21 cellular contexts compared by ENCODE assay signal in the genomic region with DNA sequence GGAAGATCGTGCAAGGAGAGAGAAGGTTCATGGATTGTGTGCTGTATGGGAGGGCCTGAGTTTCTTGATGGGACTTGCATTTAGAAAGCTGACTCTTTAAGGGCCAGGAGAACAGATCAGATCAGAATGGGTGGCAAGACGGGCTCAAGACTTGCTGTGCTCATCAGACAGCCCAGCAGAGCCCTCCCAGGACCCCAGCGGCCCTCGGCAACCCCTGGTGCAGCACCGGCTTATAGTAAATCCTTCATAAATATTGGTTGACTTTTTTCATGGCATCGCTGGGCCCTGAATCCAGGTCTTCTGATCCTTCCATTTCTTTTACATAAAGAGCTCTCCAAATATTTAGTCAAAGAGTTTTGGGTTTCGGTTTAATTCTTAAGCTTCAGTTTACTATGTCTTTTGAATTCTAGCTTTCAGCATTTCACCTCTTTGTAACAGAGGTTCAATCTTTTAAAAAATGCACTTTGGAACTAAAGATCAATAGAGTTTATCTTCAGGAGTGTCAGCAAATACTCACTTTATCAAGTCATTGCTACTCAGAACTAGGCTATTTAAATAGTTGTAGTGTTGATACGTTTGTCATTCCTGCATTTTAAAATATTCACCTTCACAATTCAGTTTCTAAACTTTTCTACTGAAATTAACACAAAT.
"Had no signal": no experiment of that assay in that cellular context is flagged by ENCODE, and none has a peak within 500 bp of the region (broad histone marks: within the 10 kb centered on the region; RNA-seq: fewer than 3 reads in every experiment).

No MANE protein-coding gene starts in this region.

- H3K27ac Mint-ChIP-seq: activated CD8-positive, alpha-beta T cell treated with anti-CD3 and anti-CD28 coated beads, Interleukin-2, amount 10 ng/mL, durations not matched to agents 7 days and 5 days; activated naive CD8-positive, alpha-beta T cell; activated T-cell treated with anti-CD3 and anti-CD28 coated beads, Interleukin-2, amount 50 U/mL, for 24 hours; activated T-helper 2 cell treated with anti-CD3 and anti-CD28 coated beads, Interferon-gamma antibody, Interleukin-2, Interleukin-4, amounts not matched to agents 10 μg/mL and 5 μg/mL and 100 μg/mL, durations not matched to agents 14 hours and 24 hours and 36 hours had no signal

- H3K9me3 ChIP-seq: adrenal gland, ascending aorta, ovary, vagina had no signal

- DNase-seq: activated CD4-positive, alpha-beta T cell treated with anti-CD3 and anti-CD28 coated beads, Interleukin-2, amount 50 U/mL, for 1 hour; activated CD8-positive, alpha-beta T cell treated with anti-CD3 and anti-CD28 coated beads, Interleukin-2, amount 10 ng/mL, durations not matched to agents 7 days and 5 days; activated naive CD4-positive, alpha-beta T cell; activated T-cell treated with anti-CD3 and anti-CD28 coated beads, Interleukin-2, amount 50 U/mL, for 24 hours; brain microvascular endothelial cell; dermis blood vessel endothelial cell; effector CD8-positive, alpha-beta T cell; foreskin melanocyte; hippocampal formation; naive thymus-derived CD4-positive, alpha-beta T cell; ovary; right cardiac atrium; stimulated activated naive B cell treated with anti-CD40 and anti-IgM and Interleukin-4, amounts not matched to agents 10 μg/mL and 1 μg/mL and 100 μg/mL, for 72 hours; trophoblast cell had no signal

- H3K36me3 ChIP-seq: adrenal gland, ascending aorta, brain microvascular endothelial cell, ovary, vagina had no signal

- H3K4me1 Mint-ChIP-seq: neural crest cell had no signal

- H3K27ac ChIP-seq: adrenal gland, ascending aorta, brain microvascular endothelial cell, ovary, vagina had no signal

- H3K27me3 Mint-ChIP-seq: activated naive CD8-positive, alpha-beta T cell; activated T-cell treated with anti-CD3 and anti-CD28 coated beads, Interleukin-2, amount 50 U/mL, for 24 hours; stimulated activated naive B cell treated with anti-CD40 and anti-IgM and Interleukin-4, amounts not matched to agents 10 μg/mL and 1 μg/mL and 100 μg/mL, for 72 hours had no signal

- H3K4me1 ChIP-seq: adrenal gland, ascending aorta, vagina had no signal

- H3K4me3 Mint-ChIP-seq: activated CD8-positive, alpha-beta T cell treated with anti-CD3 and anti-CD28 coated beads, Interleukin-2, amount 10 ng/mL, durations not matched to agents 7 days and 5 days; activated naive CD8-positive, alpha-beta T cell; activated T-cell treated with anti-CD3 and anti-CD28 coated beads, Interleukin-2, amount 50 U/mL, for 24 hours; neural crest cell; stimulated activated naive B cell treated with anti-CD40 and anti-IgM and Interleukin-4, amounts not matched to agents 10 μg/mL and 1 μg/mL and 100 μg/mL, for 72 hours had no signal

- H3K4me3 ChIP-seq: adrenal gland, ascending aorta, ovary, vagina had no signal

- ATAC-seq: activated CD4-positive, CD25-positive, alpha-beta regulatory T cell treated with anti-CD3 and anti-CD28 coated beads, Interleukin-2, amount 50 U/mL, for 24 hours; naive thymus-derived CD4-positive, alpha-beta T cell; stimulated activated naive B cell treated with anti-CD40 and anti-IgM and Interleukin-4, amounts not matched to agents 10 μg/mL and 1 μg/mL and 100 μg/mL, for 72 hours had no signal

- H3K27me3 ChIP-seq: adrenal gland, ascending aorta, brain microvascular endothelial cell, ovary, vagina had no signal
